In the genomic region with DNA sequence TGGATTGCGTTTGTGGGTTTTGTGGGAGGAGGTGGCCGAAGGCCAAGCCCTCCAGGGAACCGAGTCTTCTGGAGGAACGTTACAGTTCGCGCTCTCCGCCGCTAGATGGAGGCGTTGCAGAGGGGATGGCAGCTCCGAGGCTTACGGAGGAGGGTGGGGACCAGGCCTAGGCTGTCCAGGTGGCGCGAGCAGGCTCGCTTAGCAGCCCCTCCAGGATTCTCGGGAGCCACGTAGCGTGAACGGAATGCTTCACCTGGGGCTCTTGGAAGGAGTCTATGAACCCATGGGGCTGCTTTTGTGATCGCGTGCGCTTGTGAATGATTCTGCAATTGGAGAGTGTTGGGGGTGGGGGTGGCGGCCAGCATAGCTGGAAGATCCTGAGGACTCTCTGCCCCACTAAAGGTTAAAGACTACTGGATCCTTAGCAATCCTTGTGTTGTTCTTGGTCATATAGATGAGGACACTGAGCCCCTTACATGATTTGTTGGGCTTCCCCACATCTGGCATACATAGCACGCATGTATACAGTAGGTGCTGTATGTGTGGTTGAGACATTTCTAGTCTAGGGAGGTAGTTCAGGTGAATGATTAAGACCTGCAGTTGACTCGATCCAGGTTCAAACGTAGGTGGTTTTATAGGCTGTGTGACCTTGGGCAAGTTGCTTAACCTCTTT, we compare ENCODE assay signal across 9 cellular contexts. TPM values are rescaled to one million over a fixed set of nuclear protein-coding genes. Genes with fewer than 3 reads are reported as not detected.
A peak's percentile ranks its signal among the peaks of the same experiment; 100 is the strongest.
DNase-seq lines count a peak whose midpoint lies in the region; ATAC-seq and TF ChIP-seq lines count a peak whose summit lies in the region.
"Had no signal": no experiment of that assay in that cellular context is flagged by ENCODE, and none has a peak within 500 bp of the region (broad histone marks: within the 10 kb centered on the region; RNA-seq: fewer than 3 reads in every experiment).

No MANE protein-coding gene starts in this region.

- H3K27me3 ChIP-seq in DOHH2 (ENCODE audit: control insufficient read depth, low read length) = peaks cover 8% of the 10 kb centered on the region
- no peaks in the 10 kb centered on the region for H3K27me3 ChIP-seq in KMS-11 (ENCODE audit: insufficient read depth, low read depth)
- H3K27me3 ChIP-seq in adipocyte (replicated peaks; ENCODE audit: control insufficient read depth, insufficient read depth, low read length) = peaks cover 12% of the 10 kb centered on the region
- H3K27me3 ChIP-seq in left ventricle myocardium inferior (ENCODE audit: low read depth) = peaks cover 13% of the 10 kb centered on the region

- no peak overlapping the region for H2AFZ ChIP-seq in KMS-11 (ENCODE audit: low read depth)

- H3K36me3 ChIP-seq in DOHH2 (ENCODE audit: control insufficient read depth, low read length) = no peaks in the 10 kb centered on the region
- H3K36me3 ChIP-seq in KMS-11 (ENCODE audit: insufficient read depth) = no peaks in the 10 kb centered on the region
- no peaks in the 10 kb centered on the region for H3K36me3 ChIP-seq in adipocyte (ENCODE audit: control insufficient read depth, insufficient read depth, low read length, severe bottlenecking)
- H3K36me3 ChIP-seq in left ventricle myocardium inferior = no peaks in the 10 kb centered on the region

- intact Hi-C loops in left ventricle myocardium inferior (cut with micrococcal nuclease) = no loop called here

- H3K27ac ChIP-seq in DOHH2 (ENCODE audit: low read depth, low read length) (no peak overlapping the region), KMS-11 (no peak overlapping the region), left ventricle myocardium inferior (replicated peaks) (no peak overlapping the region)
- H3K27ac ChIP-seq: epithelial cell of prostate had no signal

- no peaks in the 10 kb centered on the region for H3K9me2 ChIP-seq in DOHH2 (replicated peaks; ENCODE audit: control insufficient read depth, low read length)

- H3K4me2 ChIP-seq in DOHH2 (ENCODE audit: low read length) = 0 out of 2 replicates have a peak overlapping the region, but pooled peaks have one; percentile 12
- H3K4me2 ChIP-seq in KMS-11 = no peak overlapping the region

- ATAC-seq in GM21529 (IDR thresholded peaks at IDR 0.05; ENCODE audit: unreplicated experiment) = peak; percentile 88
- peak; percentile 98 for ATAC-seq in SK-N-SH treated with all-trans-retinoic acid at 6 μM for 48 hours
- no peak for ATAC-seq in GM19324 (IDR thresholded peaks at IDR 0.05; ENCODE audit: low FRiP score, unreplicated experiment)

- H3K9me3 ChIP-seq in DOHH2 (ENCODE audit: control insufficient read depth, insufficient read depth, low read length) = no peaks in the 10 kb centered on the region
- no peaks in the 10 kb centered on the region for H3K9me3 ChIP-seq in adipocyte (ENCODE audit: control insufficient read depth, low read length)
- no peaks in the 10 kb centered on the region for H3K9me3 ChIP-seq in left ventricle myocardium inferior (replicated peaks)

- H3K9ac ChIP-seq in KMS-11 (no peak overlapping the region), adipocyte (ENCODE audit: low read length) (no peak overlapping the region)

- H3F3A ChIP-seq in DOHH2 (ENCODE audit: control insufficient read depth, insufficient read depth) = no peaks in the 10 kb centered on the region

- H4K20me1 ChIP-seq in DOHH2 (ENCODE audit: control insufficient read depth, insufficient read depth, low read depth, low read length) = no peaks in the 10 kb centered on the region
- H4K20me1 ChIP-seq in KMS-11 (ENCODE audit: insufficient read depth) = no peaks in the 10 kb centered on the region

- H3K4me3 ChIP-seq in DOHH2 (ENCODE audit: low read length) (no peak overlapping the region), KMS-11 (IDR thresholded peaks at IDR 0.05; ENCODE audit: insufficient read depth, low read depth, low read length) (no peak overlapping the region), adipocyte (ENCODE audit: low read length) (no peak overlapping the region), left ventricle myocardium inferior (no peak overlapping the region)

- peaks cover 5% of the 10 kb centered on the region; the same call in 1 of the 2 replicates for H3K4me1 ChIP-seq in DOHH2 (ENCODE audit: control insufficient read depth, low read length)
- no peaks in the 10 kb centered on the region for H3K4me1 ChIP-seq in KMS-11 (ENCODE audit: low read depth, poor library complexity, severe bottlenecking)
- no peaks in the 10 kb centered on the region for H3K4me1 ChIP-seq in adipocyte (ENCODE audit: control insufficient read depth, insufficient read depth, low read length)
- peaks cover 5% of the 10 kb centered on the region for H3K4me1 ChIP-seq in left ventricle myocardium inferior

- DNase-seq in adipocyte (ENCODE audit: low read depth) (peak; percentile 91), left ventricle myocardium inferior (peak; percentile 70), renal cortical epithelial cell (ENCODE audit: low read depth) (peak; percentile 57)

- TF ChIP-seq CTCF in DOHH2 (IDR thresholded peaks at IDR 0.05; ENCODE audit: low read depth, low read length, poor library complexity, severe bottlenecking) = peak; percentile 86
- peak; percentile 76 for TF ChIP-seq CTCF in KMS-11 (conservative IDR thresholded peaks at IDR 0.05; ENCODE audit: low read depth, low read length)
- peak; percentile 88 for TF ChIP-seq CTCF in left ventricle myocardium inferior (IDR thresholded peaks at IDR 0.05; ENCODE audit: borderline replicate concordance)

- no peaks in the 10 kb centered on the region for H3K79me2 ChIP-seq in DOHH2 (ENCODE audit: control insufficient read depth, low read length)
- no peaks in the 10 kb centered on the region for H3K79me2 ChIP-seq in KMS-11 (ENCODE audit: insufficient read depth, low read depth)

TF ChIP-seq in SK-N-SH treated with all-trans-retinoic acid at 6 μM for 48 hours, 23 proteins besides CTCF, POLR2A, EP300 and RAD21:
- TF ChIP-seq OSR1 (CRISPR knock-in tag; IDR thresholded peaks at IDR 0.05) (no peak), ZFP3 (CRISPR knock-in tag; IDR thresholded peaks at IDR 0.05) (no peak), ZNF70 (CRISPR knock-in tag; IDR thresholded peaks at IDR 0.05) (no peak), SNAI2 (CRISPR knock-in tag; IDR thresholded peaks at IDR 0.05) (no peak), CSRNP3 (CRISPR knock-in tag; IDR thresholded peaks at IDR 0.05) (no peak), ZNF565 (CRISPR knock-in tag; conservative IDR thresholded peaks at IDR 0.05; ENCODE audit: low read depth) (no peak), POU6F1 (CRISPR knock-in tag; IDR thresholded peaks at IDR 0.05; ENCODE audit: borderline replicate concordance, low read depth) (no peak), TOX (CRISPR knock-in tag; IDR thresholded peaks at IDR 0.05; ENCODE audit: borderline replicate concordance) (no peak), ISL1 (CRISPR knock-in tag; IDR thresholded peaks at IDR 0.05) (no peak)
- TF ChIP-seq, protein P1, sequence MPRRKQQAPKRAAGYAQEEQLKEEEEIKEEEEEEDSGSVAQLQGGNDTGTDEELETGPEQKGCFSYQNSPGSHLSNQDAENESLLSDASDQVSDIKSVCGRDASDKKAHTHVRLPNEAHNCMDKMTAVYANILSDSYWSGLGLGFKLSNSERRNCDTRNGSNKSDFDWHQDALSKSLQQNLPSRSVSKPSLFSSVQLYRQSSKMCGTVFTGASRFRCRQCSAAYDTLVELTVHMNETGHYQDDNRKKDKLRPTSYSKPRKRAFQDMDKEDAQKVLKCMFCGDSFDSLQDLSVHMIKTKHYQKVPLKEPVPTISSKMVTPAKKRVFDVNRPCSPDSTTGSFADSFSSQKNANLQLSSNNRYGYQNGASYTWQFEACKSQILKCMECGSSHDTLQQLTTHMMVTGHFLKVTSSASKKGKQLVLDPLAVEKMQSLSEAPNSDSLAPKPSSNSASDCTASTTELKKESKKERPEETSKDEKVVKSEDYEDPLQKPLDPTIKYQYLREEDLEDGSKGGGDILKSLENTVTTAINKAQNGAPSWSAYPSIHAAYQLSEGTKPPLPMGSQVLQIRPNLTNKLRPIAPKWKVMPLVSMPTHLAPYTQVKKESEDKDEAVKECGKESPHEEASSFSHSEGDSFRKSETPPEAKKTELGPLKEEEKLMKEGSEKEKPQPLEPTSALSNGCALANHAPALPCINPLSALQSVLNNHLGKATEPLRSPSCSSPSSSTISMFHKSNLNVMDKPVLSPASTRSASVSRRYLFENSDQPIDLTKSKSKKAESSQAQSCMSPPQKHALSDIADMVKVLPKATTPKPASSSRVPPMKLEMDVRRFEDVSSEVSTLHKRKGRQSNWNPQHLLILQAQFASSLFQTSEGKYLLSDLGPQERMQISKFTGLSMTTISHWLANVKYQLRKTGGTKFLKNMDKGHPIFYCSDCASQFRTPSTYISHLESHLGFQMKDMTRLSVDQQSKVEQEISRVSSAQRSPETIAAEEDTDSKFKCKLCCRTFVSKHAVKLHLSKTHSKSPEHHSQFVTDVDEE (CRISPR knock-in tag; IDR thresholded peaks at IDR 0.05) = no peak

RNA-seq across cellular contexts. Expression of gene FAM3D, which starts 25.7 kb away (rescaled TPM):
- total RNA-seq in left ventricle myocardium inferior = 0.16 TPM
- not detected in 2 replicates for total RNA-seq in renal cortical epithelial cell
